In the genomic region with DNA sequence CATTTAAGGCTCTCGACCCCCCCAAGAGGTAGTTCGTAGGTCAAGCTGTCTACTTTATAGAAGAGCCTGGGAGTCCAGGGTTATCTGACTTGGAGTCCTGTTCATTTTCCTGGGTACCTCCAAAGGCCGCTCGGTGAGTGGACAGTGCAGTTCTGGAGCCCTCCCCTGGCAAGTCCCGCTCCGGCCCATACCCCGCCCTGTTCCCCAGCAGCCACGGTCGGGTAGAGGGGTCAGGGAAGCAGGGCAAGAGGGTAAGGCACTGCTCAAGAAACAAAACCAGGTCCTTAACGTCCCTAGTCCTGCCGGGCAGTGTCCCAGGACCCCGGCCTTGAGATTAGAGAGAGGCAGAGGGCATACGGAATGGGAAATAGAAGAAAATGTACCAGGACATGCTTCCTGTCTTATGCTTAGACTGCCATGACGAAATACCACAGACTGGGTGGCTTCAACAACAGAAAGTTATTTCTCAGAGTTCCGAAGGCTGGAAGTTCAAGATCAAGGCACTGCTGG, we compare ENCODE assay signal across 17 cellular contexts. TPM values are rescaled to one million over a fixed set of nuclear protein-coding genes. Genes with fewer than 3 reads are reported as not detected.
A peak's percentile ranks its signal among the peaks of the same experiment; 100 is the strongest.
DNase-seq lines count a peak whose midpoint lies in the region; ATAC-seq and TF ChIP-seq lines count a peak whose summit lies in the region.
"Had no signal": no experiment of that assay in that cellular context is flagged by ENCODE, and none has a peak within 500 bp of the region (broad histone marks: within the 10 kb centered on the region; RNA-seq: fewer than 3 reads in every experiment).

No MANE protein-coding gene starts in this region.

- H3K27ac ChIP-seq in BLaER1 = peak overlapping the region; percentile 47; the same call in 1 of the 2 replicates
- peak overlapping the region; percentile 6 for H3K27ac ChIP-seq in KOPT-K1 (ENCODE audit: low read depth, low read length, poor library complexity, severe bottlenecking)
- no peak overlapping the region for H3K27ac ChIP-seq in lung (ENCODE audit: low read depth in 1 of 2, low read length in 1 of 2)
- H3K27ac ChIP-seq in thyroid gland = peak overlapping the region in 1 of 3 donors; percentile 13
- H3K27ac ChIP-seq: HL-60 had no signal

- H3K4me3 Mint-ChIP-seq in activated naive CD8-positive, alpha-beta T cell treated with anti-CD3 and anti-CD28 coated beads for 36 hours = no peak overlapping the region
- H3K4me3 Mint-ChIP-seq: memory B cell had no signal

- H3K9me3 ChIP-seq in BLaER1 (peaks cover 21% of the 10 kb centered on the region), KOPT-K1 (ENCODE audit: insufficient read depth, low read length, poor library complexity, severe bottlenecking) (peaks cover 12% of the 10 kb centered on the region), lung (ENCODE audit: control insufficient read depth in 2 of 2, insufficient read depth in 1 of 2, low read length in 1 of 2) (no peaks in the 10 kb centered on the region), thyroid gland (no peaks in the 10 kb centered on the region)
- H3K9me3 ChIP-seq: sigmoid colon had no signal

- no peaks in the 10 kb centered on the region for H3K36me3 ChIP-seq in BLaER1
- no peaks in the 10 kb centered on the region for H3K36me3 ChIP-seq in KOPT-K1 (ENCODE audit: insufficient read depth, low read length)
- no peaks in the 10 kb centered on the region for H3K36me3 ChIP-seq in lung (ENCODE audit: control insufficient read depth in 2 of 2, insufficient read depth in 2 of 2, low read length in 2 of 2)
- H3K36me3 ChIP-seq in thyroid gland = no peaks in the 10 kb centered on the region
- H3K36me3 ChIP-seq: gastroesophageal sphincter, sigmoid colon, upper lobe of left lung had no signal

- peak overlapping the region; percentile 79 for H3K4me2 ChIP-seq in BLaER1

- DNase-seq in activated naive CD8-positive, alpha-beta T cell treated with anti-CD3 and anti-CD28 coated beads for 36 hours = no peak
- DNase-seq in lung (ENCODE audit: low spot score) (no peak), thyroid gland (no peak), A172 (ENCODE audit: low spot score) (no peak), NCI-H1092 treated with DMSO at 0.1 percent for 48 hours (lab: John Stamatoyannopoulos, UW) (no peak)
- DNase-seq: NCI-H187, nucleus accumbens had no signal

- ATAC-seq in lung (ENCODE audit: insufficient read depth, low FRiP score) (no peak), HG02840 (IDR thresholded peaks at IDR 0.05; ENCODE audit: low FRiP score, unreplicated experiment) (no peak)

- no peak for TF ChIP-seq CTCF in lung (IDR thresholded peaks at IDR 0.05; ENCODE audit: control extremely low read depth, extremely low read depth)
- no peak for TF ChIP-seq CTCF in thyroid gland (IDR thresholded peaks at IDR 0.05)

- WGBS in lung, 2 donors = 78 to 84% methylated on average over 15 of the region's 15 CpGs
- 76 to 84% methylated on average over 15 of the region's 15 CpGs for WGBS in thyroid gland, 2 donors

- H4K20me1 ChIP-seq in BLaER1 = no peaks in the 10 kb centered on the region

- H3K27ac Mint-ChIP-seq in activated naive CD8-positive, alpha-beta T cell treated with anti-CD3 and anti-CD28 coated beads for 36 hours = peak overlapping the region; percentile 64
- H3K27ac Mint-ChIP-seq: activated naive CD4-positive, alpha-beta T cell treated with anti-CD3 and anti-CD28 coated beads, Interleukin-2, amount 50 U/mL, for 72 hours; memory B cell had no signal

- H3K9ac ChIP-seq in BLaER1 = no peak overlapping the region

- intact Hi-C loops in thyroid gland (cut with DNase I) = no loop called here

- H3K27me3 ChIP-seq in BLaER1 (no peaks in the 10 kb centered on the region), lung (ENCODE audit: control insufficient read depth, insufficient read depth) (no peaks in the 10 kb centered on the region), thyroid gland (no peaks in the 10 kb centered on the region)
- H3K27me3 ChIP-seq: gastroesophageal sphincter, sigmoid colon, upper lobe of left lung had no signal

- H3K27me3 Mint-ChIP-seq in activated naive CD8-positive, alpha-beta T cell treated with anti-CD3 and anti-CD28 coated beads for 36 hours = no peaks in the 10 kb centered on the region
- H3K27me3 Mint-ChIP-seq: B cell, memory B cell had no signal

- peaks cover 52% of the 10 kb centered on the region for H3K4me1 Mint-ChIP-seq in activated naive CD8-positive, alpha-beta T cell treated with anti-CD3 and anti-CD28 coated beads for 36 hours

- peaks cover 8% of the 10 kb centered on the region for H3K36me3 Mint-ChIP-seq in activated naive CD8-positive, alpha-beta T cell treated with anti-CD3 and anti-CD28 coated beads for 36 hours

- peaks cover 12% of the 10 kb centered on the region for H3K9me3 Mint-ChIP-seq in activated naive CD8-positive, alpha-beta T cell treated with anti-CD3 and anti-CD28 coated beads for 36 hours

- TF ChIP-seq POLR2A in thyroid gland (IDR thresholded peaks at IDR 0.05) = no peak

- H3K4me3 ChIP-seq in BLaER1 = no peak overlapping the region
- peak overlapping the region; percentile 11 for H3K4me3 ChIP-seq in lung
- no peak overlapping the region for H3K4me3 ChIP-seq in thyroid gland (replicated peaks in 1 of 3)
- H3K4me3 ChIP-seq: gastroesophageal sphincter, sigmoid colon, upper lobe of left lung had no signal

- H3K4me1 ChIP-seq in BLaER1 (peaks cover 39% of the 10 kb centered on the region), lung (ENCODE audit: control insufficient read depth in 2 of 2, insufficient read depth in 2 of 2, low read length in 2 of 2) (peaks cover 0 to 12% of the 10 kb centered on the region in 2 donors), thyroid gland (peaks cover 6% of the 10 kb centered on the region in 2 donors)

RNA-seq across cellular contexts. Expression of a gene that starts 5.5 kb away (rescaled TPM):
- total RNA-seq in activated naive CD8-positive, alpha-beta T cell treated with anti-CD3 and anti-CD28 coated beads for 36 hours = 100 to 1,000 TPM; 100 to 105 TPM
- total RNA-seq in lung (100 to 1,000 TPM; 122 to 143 TPM), thyroid gland (10 to 100 TPM; 39.9 to 84.2 (median 64.8) TPM)
- 100 to 1,000 TPM; 129 to 147 TPM for polyA plus RNA-seq in lung
- total RNA-seq in A172 (2014; rRNA removed; shearing (Covaris generic)) = 101 and 102 TPM in 2 replicates

Comparison
In these comparisons a context has a peak if more than half of its experiments do, and no peak if none do; other contexts are left out.
1. H3K27ac ChIP-seq: peak in BLaER1 (single experiment) and KOPT-K1 (single experiment); none in lung (0 of 2).